Comparison of ENCODE assay signal across 4 cellular contexts in genomic region chr5:32078855-32079254, GRCh38.
DNase-seq lines count a peak whose midpoint lies in the region; ATAC-seq and TF ChIP-seq lines count a peak whose summit lies in the region.
"Not testable (repeated sequence)": the region's sequence is repeated elsewhere in the genome, so short reads cannot be mapped to it uniquely, and the experiment has no call there.

No MANE protein-coding gene starts in this region.

- not testable (repeated sequence) for H3K4me3 ChIP-seq in endodermal cell (ENCODE audit: low read length); right atrium auricular region

- not testable (repeated sequence) for H3K27ac ChIP-seq in endodermal cell (ENCODE audit: low read depth, low read length); right atrium auricular region

- H3K27ac Mint-ChIP-seq in activated CD8-positive, alpha-beta memory T cell treated with anti-CD3 and anti-CD28 coated beads, Interleukin-2, amount 10 ng/mL, durations not matched to agents 7 days and 5 days; endodermal cell: not testable (repeated sequence)

- not testable (repeated sequence) for H3K4me3 Mint-ChIP-seq in activated CD8-positive, alpha-beta memory T cell treated with anti-CD3 and anti-CD28 coated beads, Interleukin-2, amount 10 ng/mL, durations not matched to agents 7 days and 5 days; endodermal cell

- not testable (repeated sequence) for H3K9me3 ChIP-seq in endodermal cell (ENCODE audit: control insufficient read depth, low read length); right atrium auricular region

- CTCF ChIA-PET in activated CD8-positive, alpha-beta memory T cell treated with anti-CD3 and anti-CD28 coated beads, Interleukin-2, amount 10 ng/mL, durations not matched to agents 7 days and 5 days (lab: Charles Lee): interaction anchor here (0.6 kb wide), 1 partner anchor 267 kb away, joined by 4 read pairs; no protein-coding TSS in a partner anchor

- H3K36me3 Mint-ChIP-seq in activated CD8-positive, alpha-beta memory T cell treated with anti-CD3 and anti-CD28 coated beads, Interleukin-2, amount 10 ng/mL, durations not matched to agents 7 days and 5 days: not testable (repeated sequence)
- H3K36me3 Mint-ChIP-seq in endodermal cell (ENCODE audit: low read depth): peaks cover 13% of the 10 kb centered on the region

- H3K9ac ChIP-seq in endodermal cell (ENCODE audit: extremely low read depth, low read length, poor library complexity, severe bottlenecking): not testable (repeated sequence)

- TF ChIP-seq CTCF in endodermal cell (conservative IDR thresholded peaks at IDR 0.05); right atrium auricular region (IDR thresholded peaks at IDR 0.05): not testable (repeated sequence)

- H3K9me3 Mint-ChIP-seq in activated CD8-positive, alpha-beta memory T cell treated with anti-CD3 and anti-CD28 coated beads, Interleukin-2, amount 10 ng/mL, durations not matched to agents 7 days and 5 days (ENCODE audit: low read depth); endodermal cell: not testable (repeated sequence)

- H3K27me3 ChIP-seq in endodermal cell (ENCODE audit: control insufficient read depth, insufficient read depth, low read length, poor library complexity, severe bottlenecking); right atrium auricular region: not testable (repeated sequence)

- DNase-seq in activated CD8-positive, alpha-beta memory T cell treated with anti-CD3 and anti-CD28 coated beads, Interleukin-2, amount 10 ng/mL, durations not matched to agents 7 days and 5 days: peak; percentile 8
- DNase-seq in endodermal cell (peak; percentile 1), right atrium auricular region (ENCODE audit: low spot score) (peak; percentile 38), mesenteric fat pad (ENCODE audit: low spot score) (peak; percentile 55)

- WGBS in endodermal cell (ENCODE audit: insufficient coverage in 1 of 2, insufficient read length in 1 of 2), 2 experiments: 89 to 93% methylated on average over 6 of the region's 6 CpGs

- not testable (repeated sequence) for H3K4me1 ChIP-seq in endodermal cell (ENCODE audit: control insufficient read depth, insufficient read depth, low read length); right atrium auricular region

- not testable (repeated sequence) for H3K27me3 Mint-ChIP-seq in activated CD8-positive, alpha-beta memory T cell treated with anti-CD3 and anti-CD28 coated beads, Interleukin-2, amount 10 ng/mL, durations not matched to agents 7 days and 5 days; endodermal cell (ENCODE audit: insufficient read depth)

- H3K36me3 ChIP-seq in endodermal cell (ENCODE audit: control insufficient read depth, insufficient read depth, low read length): not testable (repeated sequence)
- H3K36me3 ChIP-seq in right atrium auricular region: peaks cover 18% of the 10 kb centered on the region

- not testable (repeated sequence) for ATAC-seq in activated CD8-positive, alpha-beta memory T cell treated with anti-CD3 and anti-CD28 coated beads, Interleukin-2, amount 10 ng/mL, durations not matched to agents 7 days and 5 days

- H3K4me1 Mint-ChIP-seq in activated CD8-positive, alpha-beta memory T cell treated with anti-CD3 and anti-CD28 coated beads, Interleukin-2, amount 10 ng/mL, durations not matched to agents 7 days and 5 days; endodermal cell: not testable (repeated sequence)

Comparison
In these comparisons a context has a peak if more than half of its experiments do, and no peak if none do; other contexts are left out.
1. DNase-seq: peak in every context shown above with its lines; median percentile 55 in mesenteric fat pad; 38 in right atrium auricular region; 8 in activated CD8-positive, alpha-beta memory T cell treated with anti-CD3 and anti-CD28 coated beads, Interleukin-2, amount 10 ng/mL, durations not matched to agents 7 days and 5 days; 1 in endodermal cell.